ENCODE assay signal across 1 cellular context in genomic region chr3:69095636-69096035, GRCh38.
TF ChIP-seq lines count a peak whose summit lies in the region.

No MANE protein-coding gene starts in this region.

TF ChIP-seq in SK-N-SH treated with all-trans-retinoic acid at 6 μM for 48 hours, 23 proteins besides CTCF, POLR2A, EP300 and RAD21 (continued from another document):
- TF ChIP-seq, protein P1, sequence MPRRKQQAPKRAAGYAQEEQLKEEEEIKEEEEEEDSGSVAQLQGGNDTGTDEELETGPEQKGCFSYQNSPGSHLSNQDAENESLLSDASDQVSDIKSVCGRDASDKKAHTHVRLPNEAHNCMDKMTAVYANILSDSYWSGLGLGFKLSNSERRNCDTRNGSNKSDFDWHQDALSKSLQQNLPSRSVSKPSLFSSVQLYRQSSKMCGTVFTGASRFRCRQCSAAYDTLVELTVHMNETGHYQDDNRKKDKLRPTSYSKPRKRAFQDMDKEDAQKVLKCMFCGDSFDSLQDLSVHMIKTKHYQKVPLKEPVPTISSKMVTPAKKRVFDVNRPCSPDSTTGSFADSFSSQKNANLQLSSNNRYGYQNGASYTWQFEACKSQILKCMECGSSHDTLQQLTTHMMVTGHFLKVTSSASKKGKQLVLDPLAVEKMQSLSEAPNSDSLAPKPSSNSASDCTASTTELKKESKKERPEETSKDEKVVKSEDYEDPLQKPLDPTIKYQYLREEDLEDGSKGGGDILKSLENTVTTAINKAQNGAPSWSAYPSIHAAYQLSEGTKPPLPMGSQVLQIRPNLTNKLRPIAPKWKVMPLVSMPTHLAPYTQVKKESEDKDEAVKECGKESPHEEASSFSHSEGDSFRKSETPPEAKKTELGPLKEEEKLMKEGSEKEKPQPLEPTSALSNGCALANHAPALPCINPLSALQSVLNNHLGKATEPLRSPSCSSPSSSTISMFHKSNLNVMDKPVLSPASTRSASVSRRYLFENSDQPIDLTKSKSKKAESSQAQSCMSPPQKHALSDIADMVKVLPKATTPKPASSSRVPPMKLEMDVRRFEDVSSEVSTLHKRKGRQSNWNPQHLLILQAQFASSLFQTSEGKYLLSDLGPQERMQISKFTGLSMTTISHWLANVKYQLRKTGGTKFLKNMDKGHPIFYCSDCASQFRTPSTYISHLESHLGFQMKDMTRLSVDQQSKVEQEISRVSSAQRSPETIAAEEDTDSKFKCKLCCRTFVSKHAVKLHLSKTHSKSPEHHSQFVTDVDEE (CRISPR knock-in tag; IDR thresholded peaks at IDR 0.05), result no peak
TF ChIP-seq in SK-N-SH treated with all-trans-retinoic acid at 6 μM for 48 hours: peak in this region for 0.
